Comparison of ENCODE assay signal across 10 cellular contexts in genomic region chr11:95700471-95700817, GRCh38.
DNase-seq lines count a peak whose midpoint lies in the region; ATAC-seq, FAIRE-seq and TF ChIP-seq lines count a peak whose summit lies in the region.
"Had no signal": no experiment of that assay in that cellular context is flagged by ENCODE, and none has a peak within 500 bp of the region (broad histone marks: within the 10 kb centered on the region; RNA-seq: fewer than 3 reads in every experiment).

No MANE protein-coding gene starts in this region.

- no peaks in the 10 kb centered on the region for H3K36me3 Mint-ChIP-seq in GM23338 (ENCODE audit: low read depth)
- no peaks in the 10 kb centered on the region for H3K36me3 Mint-ChIP-seq in natural killer cell

- CTCF ChIA-PET in SK-N-SH (lab: Yijun Ruan, JAX), result interaction anchor here (1.2 kb wide), 1 partner anchor 546 kb away, joined by 3 read pairs; no protein-coding TSS in a partner anchor

- H2AFZ ChIP-seq in GM23338 (0 out of 2 replicates have a peak overlapping the region, but pooled peaks have one; percentile 43), SK-N-SH (ENCODE audit: low read depth) (no peak overlapping the region)

- H3K9me3 Mint-ChIP-seq in GM23338, result no peaks in the 10 kb centered on the region
- H3K9me3 Mint-ChIP-seq in natural killer cell, result no peaks in the 10 kb centered on the region

- no peak overlapping the region for H3K27ac ChIP-seq in GM23338 (ENCODE audit: low read depth)
- H3K27ac ChIP-seq in small intestine (ENCODE audit: low read depth in 1 of 2, low read length in 1 of 2), result peak overlapping the region in 1 of 2 donors; percentile 60
- H3K27ac ChIP-seq in SK-N-SH (ENCODE audit: low read depth in 2 of 2, low read length in 1 of 2), result no peak overlapping the region

- TF ChIP-seq EP300 in SK-N-SH (IDR thresholded peaks at IDR 0.05; ENCODE audit: borderline replicate concordance in 1 of 2, low read depth in 1 of 2, low read length in 1 of 2), result no peak

- no peak for FAIRE-seq in small intestine (lab: Jason Lieb, UNC)

- no peaks in the 10 kb centered on the region for H4K20me1 ChIP-seq in GM23338 (replicated peaks; ENCODE audit: insufficient read depth)
- no peaks in the 10 kb centered on the region for H4K20me1 ChIP-seq in SK-N-SH (ENCODE audit: insufficient read depth)

- DNase-seq in GM23338 (ENCODE audit: low spot score), result no peak
- peak; percentile 54 for DNase-seq in OCI-M1 (lab: John Stamatoyannopoulos, UW)
- DNase-seq in natural killer cell, result no peak
- DNase-seq in GM13976 (ENCODE audit: low spot score), result no peak
- no peak for DNase-seq in small intestine
- no peak for DNase-seq in posterior cingulate gyrus
- no peak for DNase-seq in SK-N-SH
- DNase-seq: activated CD8-positive, alpha-beta memory T cell treated with anti-CD3 and anti-CD28 coated beads, Interleukin-2, amount 50 U/mL, for 4 hours; GF-D8 had no signal

- H3K4me3 ChIP-seq in GM23338, result no peak overlapping the region
- H3K4me3 ChIP-seq in small intestine (ENCODE audit: low read depth in 1 of 2, low read length in 2 of 2), result no peak overlapping the region
- no peak overlapping the region for H3K4me3 ChIP-seq in SK-N-SH (ENCODE audit: low read depth in 2 of 2, low read length in 1 of 2)

- no peak for TF ChIP-seq RAD21 in SK-N-SH (IDR thresholded peaks at IDR 0.05; ENCODE audit: low read length)

- TF ChIP-seq CTCF in GM23338 (conservative IDR thresholded peaks at IDR 0.05; ENCODE audit: low read depth in 2 of 2), result no peak
- no peak for TF ChIP-seq CTCF in natural killer cell (IDR thresholded peaks at IDR 0.05)
- TF ChIP-seq CTCF in GM13976 (IDR thresholded peaks at IDR 0.05; ENCODE audit: borderline replicate concordance, control extremely low read depth, extremely low read depth, insufficient read depth, missing control alignments), result no peak
- TF ChIP-seq CTCF in SK-N-SH (IDR thresholded peaks at IDR 0.05), result no peak

- H3K27ac Mint-ChIP-seq in GM23338, result no peak overlapping the region
- peak overlapping the region; percentile 80 to 82 for H3K27ac Mint-ChIP-seq in natural killer cell

- no peaks in the 10 kb centered on the region for H3K9me3 ChIP-seq in small intestine (ENCODE audit: control insufficient read depth, low read depth)
- H3K9me3 ChIP-seq in SK-N-SH, result no peaks in the 10 kb centered on the region

- no peak overlapping the region for H3K4me2 ChIP-seq in GM23338
- no peak overlapping the region for H3K4me2 ChIP-seq in SK-N-SH

- H3K4me1 Mint-ChIP-seq in GM23338, result peaks cover 17% of the 10 kb centered on the region; the same call in 2 of the 3 replicates
- H3K4me1 Mint-ChIP-seq in natural killer cell, result peaks cover 23 to 27% of the 10 kb centered on the region in 2 donors

- in situ Hi-C loops in GM13976 (cut with MboI; ENCODE audit: low sequenced_read_pairs, unreplicated experiment), result loop anchor here (10.0 kb wide), 3 partner anchors 64 to 546 kb away; no protein-coding TSS in a partner anchor

- no peak overlapping the region for H3K9ac ChIP-seq in SK-N-SH

- H3K4me3 Mint-ChIP-seq in GM23338 (no peak overlapping the region), natural killer cell (peak overlapping the region; percentile 67)

- intact Hi-C loops in natural killer cell (cut with micrococcal nuclease), result loop anchor here (10.0 kb wide), 1 partner anchor 186 kb away; no protein-coding TSS in a partner anchor
- intact Hi-C loops in posterior cingulate gyrus (cut with DNase I), result loop anchor here (5.0 kb wide), 2 partner anchors 133 to 468 kb away; partner anchors contain the start of gene SESN3

- H3K4me1 ChIP-seq in GM23338 (ENCODE audit: insufficient read depth) (peaks cover 10% of the 10 kb centered on the region; the same call in 1 of the 2 replicates), small intestine (ENCODE audit: control insufficient read depth in 2 of 2, insufficient read depth in 1 of 2, low read depth in 1 of 2, low read length in 1 of 2) (peaks cover 0 to 2% of the 10 kb centered on the region in 2 donors), SK-N-SH (ENCODE audit: control insufficient read depth in 1 of 2, insufficient read depth in 2 of 2, low read depth in 1 of 2, low read length in 1 of 2) (peaks cover 0 to 7% of the 10 kb centered on the region in 2 experiments; a peak in 2 of 4 replicates)

- no peaks in the 10 kb centered on the region for H3K36me3 ChIP-seq in GM23338 (ENCODE audit: insufficient read depth)
- H3K36me3 ChIP-seq in small intestine (ENCODE audit: control insufficient read depth in 2 of 2, insufficient read depth in 2 of 2, low read length in 2 of 2), result no peaks in the 10 kb centered on the region
- no peaks in the 10 kb centered on the region for H3K36me3 ChIP-seq in SK-N-SH (replicated peaks in 1 of 2; ENCODE audit: control insufficient read depth in 1 of 2, insufficient read depth in 2 of 2, low read length in 1 of 2)

- ATAC-seq in GM18858 (IDR thresholded peaks at IDR 0.05; ENCODE audit: unreplicated experiment), result peak; percentile 30
- no peak for ATAC-seq in GM23338
- peak; percentile 51 to 58 (median 54) for ATAC-seq in natural killer cell

- H3K27me3 Mint-ChIP-seq in GM23338 (ENCODE audit: insufficient read depth, low read depth, poor library complexity) (no peaks in the 10 kb centered on the region), natural killer cell (ENCODE audit: low read depth in 2 of 2) (no peaks in the 10 kb centered on the region)

- 59 to 77% (median 73%) methylated on average over 6 of the region's 6 CpGs for WGBS in small intestine, 3 donors
- WGBS in SK-N-SH (ENCODE audit: low lambda C conversion rate), result 72% methylated on average over 6 of the region's 6 CpGs

- POLR2A ChIA-PET in SK-N-SH (lab: Yijun Ruan, JAX), result no interaction called here

- H3K27me3 ChIP-seq in GM23338 (ENCODE audit: insufficient read depth) (no peaks in the 10 kb centered on the region), small intestine (ENCODE audit: control insufficient read depth in 2 of 2, insufficient read depth in 2 of 2, low read length in 2 of 2) (no peaks in the 10 kb centered on the region), SK-N-SH (ENCODE audit: insufficient read depth) (no peaks in the 10 kb centered on the region)

- H3F3A ChIP-seq in GM23338 (replicated peaks; ENCODE audit: low read depth) (no peaks in the 10 kb centered on the region), SK-N-SH (replicated peaks; ENCODE audit: insufficient read depth) (no peaks in the 10 kb centered on the region)

- H3K79me2 ChIP-seq in GM23338 (replicated peaks; ENCODE audit: insufficient read depth), result no peaks in the 10 kb centered on the region
- H3K79me2 ChIP-seq in SK-N-SH (ENCODE audit: insufficient read depth), result no peaks in the 10 kb centered on the region

- no peaks in the 10 kb centered on the region for H3K9me2 ChIP-seq in GM23338 (ENCODE audit: insufficient read depth)
- no peaks in the 10 kb centered on the region for H3K9me2 ChIP-seq in SK-N-SH

TF ChIP-seq in GM23338, 12 proteins besides CTCF, POLR2A, EP300 and RAD21:
- TF ChIP-seq CREB1 (CRISPR knock-in tag; IDR thresholded peaks at IDR 0.05; ENCODE audit: low read depth) (no peak), ZNF331 (CRISPR knock-in tag; IDR thresholded peaks at IDR 0.05; ENCODE audit: low read depth) (no peak), STAT1 (IDR thresholded peaks at IDR 0.05; ENCODE audit: unreplicated experiment) (no peak)

TF ChIP-seq in SK-N-SH, 30 proteins besides CTCF, POLR2A, EP300 and RAD21 (continues in another document):
- TF ChIP-seq POLR2AphosphoS5 (IDR thresholded peaks at IDR 0.05; ENCODE audit: low read depth, low read length) (no peak), GABPA (IDR thresholded peaks at IDR 0.05; ENCODE audit: low read depth) (no peak), TCF12 (IDR thresholded peaks at IDR 0.05) (no peak), ELF1 (IDR thresholded peaks at IDR 0.05) (no peak), NFIC (IDR thresholded peaks at IDR 0.05; ENCODE audit: borderline replicate concordance) (no peak), NRF1 (IDR thresholded peaks at IDR 0.05; ENCODE audit: low read depth, low read length) (no peak), SIN3A (IDR thresholded peaks at IDR 0.05; ENCODE audit: borderline replicate concordance, low read depth, low read length) (no peak), JUND (IDR thresholded peaks at IDR 0.05) (no peak), YY1 (IDR thresholded peaks at IDR 0.05; ENCODE audit: low read depth) (no peak), FOXJ3 (CRISPR knock-in tag; IDR thresholded peaks at IDR 0.05) (no peak), MEF2A (IDR thresholded peaks at IDR 0.05; ENCODE audit: borderline replicate concordance, low read depth) (no peak), MXI1 (IDR thresholded peaks at IDR 0.05; ENCODE audit: low read depth, low read length) (no peak), TAF1 (IDR thresholded peaks at IDR 0.05; ENCODE audit: borderline replicate concordance, low read depth, low read length) (no peak)
- TF ChIP-seq, protein P1, sequence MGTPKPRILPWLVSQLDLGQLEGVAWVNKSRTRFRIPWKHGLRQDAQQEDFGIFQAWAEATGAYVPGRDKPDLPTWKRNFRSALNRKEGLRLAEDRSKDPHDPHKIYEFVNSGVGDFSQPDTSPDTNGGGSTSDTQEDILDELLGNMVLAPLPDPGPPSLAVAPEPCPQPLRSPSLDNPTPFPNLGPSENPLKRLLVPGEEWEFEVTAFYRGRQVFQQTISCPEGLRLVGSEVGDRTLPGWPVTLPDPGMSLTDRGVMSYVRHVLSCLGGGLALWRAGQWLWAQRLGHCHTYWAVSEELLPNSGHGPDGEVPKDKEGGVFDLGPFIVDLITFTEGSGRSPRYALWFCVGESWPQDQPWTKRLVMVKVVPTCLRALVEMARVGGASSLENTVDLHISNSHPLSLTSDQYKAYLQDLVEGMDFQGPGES (IDR thresholded peaks at IDR 0.05; ENCODE audit: low read depth, low read length), result no peak
- TF ChIP-seq, protein P2, sequence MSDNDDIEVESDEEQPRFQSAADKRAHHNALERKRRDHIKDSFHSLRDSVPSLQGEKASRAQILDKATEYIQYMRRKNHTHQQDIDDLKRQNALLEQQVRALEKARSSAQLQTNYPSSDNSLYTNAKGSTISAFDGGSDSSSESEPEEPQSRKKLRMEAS (IDR thresholded peaks at IDR 0.05; ENCODE audit: low read depth), result no peak
- TF ChIP-seq, protein P3, sequence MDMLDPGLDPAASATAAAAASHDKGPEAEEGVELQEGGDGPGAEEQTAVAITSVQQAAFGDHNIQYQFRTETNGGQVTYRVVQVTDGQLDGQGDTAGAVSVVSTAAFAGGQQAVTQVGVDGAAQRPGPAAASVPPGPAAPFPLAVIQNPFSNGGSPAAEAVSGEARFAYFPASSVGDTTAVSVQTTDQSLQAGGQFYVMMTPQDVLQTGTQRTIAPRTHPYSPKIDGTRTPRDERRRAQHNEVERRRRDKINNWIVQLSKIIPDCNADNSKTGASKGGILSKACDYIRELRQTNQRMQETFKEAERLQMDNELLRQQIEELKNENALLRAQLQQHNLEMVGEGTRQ (IDR thresholded peaks at IDR 0.05; ENCODE audit: borderline replicate concordance, low read depth, low read length), result no peak
